1 cellular context compared by ENCODE assay signal in the genomic region with DNA sequence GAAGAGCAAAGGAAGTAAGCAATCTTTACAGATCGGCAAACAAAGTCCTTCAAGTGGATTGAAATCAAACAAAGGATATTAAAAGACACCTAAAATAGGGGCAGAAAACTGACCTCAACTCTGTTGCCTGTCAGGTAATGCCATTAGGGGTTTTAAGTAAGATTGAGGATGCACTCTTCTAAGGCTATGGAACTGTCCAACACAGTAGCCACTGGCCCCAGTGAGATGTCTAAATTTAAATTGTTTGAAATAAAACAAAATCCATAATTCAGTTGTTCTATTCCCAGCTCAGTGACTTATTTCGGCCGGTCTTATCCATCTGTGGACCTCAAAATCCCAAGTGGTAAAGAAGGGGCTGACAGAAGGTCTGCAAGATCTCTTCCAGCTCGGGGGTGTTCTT.
TF ChIP-seq lines count a peak whose summit lies in the region.

No MANE protein-coding gene starts in this region.

TF ChIP-seq in SK-N-SH, 30 proteins besides CTCF, POLR2A, EP300 and RAD21 (continued from another document):
- TF ChIP-seq, protein P1, sequence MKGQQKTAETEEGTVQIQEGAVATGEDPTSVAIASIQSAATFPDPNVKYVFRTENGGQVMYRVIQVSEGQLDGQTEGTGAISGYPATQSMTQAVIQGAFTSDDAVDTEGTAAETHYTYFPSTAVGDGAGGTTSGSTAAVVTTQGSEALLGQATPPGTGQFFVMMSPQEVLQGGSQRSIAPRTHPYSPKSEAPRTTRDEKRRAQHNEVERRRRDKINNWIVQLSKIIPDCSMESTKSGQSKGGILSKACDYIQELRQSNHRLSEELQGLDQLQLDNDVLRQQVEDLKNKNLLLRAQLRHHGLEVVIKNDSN (IDR thresholded peaks at IDR 0.05; ENCODE audit: borderline replicate concordance, low read depth) = no peak
- TF ChIP-seq MXI1 (IDR thresholded peaks at IDR 0.05; ENCODE audit: low read depth, low read length) = no peak
